17 cellular contexts compared by ENCODE assay signal in the genomic region with DNA sequence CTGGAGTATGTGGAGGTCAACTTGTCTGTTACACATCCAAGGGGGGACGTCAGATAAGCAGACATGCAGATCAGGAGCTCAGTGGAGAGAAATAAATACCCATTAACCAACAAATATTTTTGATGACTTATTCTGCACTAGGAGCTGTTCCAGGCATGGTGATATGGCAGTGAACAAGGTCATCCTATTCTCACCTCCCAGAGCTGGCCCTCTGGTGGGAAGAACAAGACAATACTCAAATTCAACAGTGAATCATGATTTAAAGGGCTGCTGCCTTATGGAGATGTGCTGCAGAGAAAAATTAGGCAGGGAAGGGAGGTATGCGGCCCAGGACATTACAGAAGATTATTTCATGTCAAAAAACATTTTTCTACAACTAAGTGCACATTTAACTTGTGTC. TPM values are rescaled to one million over a fixed set of nuclear protein-coding genes. Genes with fewer than 3 reads are reported as not detected.
A peak's percentile ranks its signal among the peaks of the same experiment; 100 is the strongest.
DNase-seq lines count a peak whose midpoint lies in the region; ATAC-seq, FAIRE-seq and TF ChIP-seq lines count a peak whose summit lies in the region.
"Had no signal": no experiment of that assay in that cellular context is flagged by ENCODE, and none has a peak within 500 bp of the region (broad histone marks: within the 10 kb centered on the region; RNA-seq: fewer than 3 reads in every experiment).

No MANE protein-coding gene starts in this region.

- H2AFZ ChIP-seq in HepG2 (ENCODE audit: low read length) (no peak overlapping the region), PC-9 (no peak overlapping the region)

- H3K4me2 ChIP-seq in HepG2 (ENCODE audit: low read depth, low read length) (no peak overlapping the region), PC-9 (no peak overlapping the region)

- CTCF ChIA-PET in HepG2 (lab: Yijun Ruan, JAX; ENCODE audit: low intra/inter-chr PET ratio, low total read pairs) (no interaction called here), PC-9 (lab: Charles Lee) (no interaction called here), A673 (lab: Charles Lee) (no interaction called here)

- H3K9me2 ChIP-seq in PC-9 (ENCODE audit: insufficient read depth), result no peaks in the 10 kb centered on the region

- no peak overlapping the region for H3K9ac ChIP-seq in HepG2 (ENCODE audit: insufficient read depth, low read depth, low read length)

- H3K9me3 ChIP-seq in HepG2 (ENCODE audit: low read length) (peaks cover 11% of the 10 kb centered on the region), right lobe of liver (no peaks in the 10 kb centered on the region), PC-9 (ENCODE audit: insufficient read depth, low read depth) (peaks cover 5% of the 10 kb centered on the region), lower lobe of right lung (no peaks in the 10 kb centered on the region), transverse colon (no peaks in the 10 kb centered on the region), A673 (ENCODE audit: low read depth, low read length, poor library complexity, severe bottlenecking) (no peaks in the 10 kb centered on the region)
- H3K9me3 ChIP-seq: vagina had no signal

- TF ChIP-seq RAD21 in HepG2 (CRISPR knock-in tag; IDR thresholded peaks at IDR 0.05), result no peak

- TF ChIP-seq POLR2A in HepG2 (IDR thresholded peaks at IDR 0.05; ENCODE audit: insufficient read depth in 1 of 2, low read depth in 2 of 2, low read length in 2 of 2) (no peak), right lobe of liver (IDR thresholded peaks at IDR 0.05) (no peak), transverse colon (IDR thresholded peaks at IDR 0.05) (no peak)

- intact Hi-C loops in HepG2 (cut with micrococcal nuclease; ENCODE audit: unreplicated experiment) (no loop called here), right lobe of liver (cut with DNase I) (no loop called here), PC-9 (cut with micrococcal nuclease; ENCODE audit: unreplicated experiment) (no loop called here), lower lobe of right lung (cut with DNase I) (no loop called here), transverse colon (cut with DNase I; ENCODE audit: low total_unique reads) (no loop called here), A673 (cut with micrococcal nuclease; ENCODE audit: unreplicated experiment) (no loop called here)

- BruUV-seq in HepG2 (replicated peaks; lab: Mats Ljungman, UMichigan) (no TSS peak), PC-9 (replicated peaks; lab: Mats Ljungman, UMichigan) (no TSS peak), A673 (replicated peaks; lab: Mats Ljungman, UMichigan) (no TSS peak)

- peaks cover 20% of the 10 kb centered on the region for H3F3A ChIP-seq in PC-9 (ENCODE audit: insufficient read depth, low read depth)

- TF ChIP-seq EP300 in HepG2 (IDR thresholded peaks at IDR 0.05; ENCODE audit: low read depth in 2 of 2, low read length in 2 of 2) (no peak), HepG2 (CRISPR knock-in tag; IDR thresholded peaks at IDR 0.05; ENCODE audit: borderline replicate concordance) (no peak), transverse colon (IDR thresholded peaks at IDR 0.05; ENCODE audit: low read depth) (no peak)

- H4K20me1 ChIP-seq in HepG2 (ENCODE audit: insufficient read depth, low read length), result no peaks in the 10 kb centered on the region
- no peaks in the 10 kb centered on the region; the same call in 1 of the 2 replicates for H4K20me1 ChIP-seq in PC-9 (ENCODE audit: insufficient read depth)

- no peak for TF ChIP-seq CTCF in HepG2 (CRISPR knock-in tag; IDR thresholded peaks at IDR 0.05)
- no peak for TF ChIP-seq CTCF in right lobe of liver (IDR thresholded peaks at IDR 0.05)
- TF ChIP-seq CTCF in PC-9 (conservative IDR thresholded peaks at IDR 0.05), result 0 out of 2 replicates have a peak, but pooled peaks have one; percentile 19
- TF ChIP-seq CTCF in epithelial cell of proximal tubule (conservative IDR thresholded peaks at IDR 0.05; ENCODE audit: low read depth, low read length), result peak; percentile 26
- no peak for TF ChIP-seq CTCF in lower lobe of right lung (IDR thresholded peaks at IDR 0.05)
- no peak for TF ChIP-seq CTCF in transverse colon (IDR thresholded peaks at IDR 0.05)
- no peak for TF ChIP-seq CTCF in A673 (conservative IDR thresholded peaks at IDR 0.05; ENCODE audit: low read depth, low read length)

- H3K4me1 ChIP-seq in HepG2 (ENCODE audit: insufficient read depth, low read length), result no peaks in the 10 kb centered on the region
- H3K4me1 ChIP-seq in right lobe of liver, result no peaks in the 10 kb centered on the region
- peaks cover 10% of the 10 kb centered on the region for H3K4me1 ChIP-seq in PC-9 (replicated peaks; ENCODE audit: insufficient read depth)
- peaks cover 7% of the 10 kb centered on the region for H3K4me1 ChIP-seq in lower lobe of right lung
- H3K4me1 ChIP-seq in transverse colon, result peaks cover 0 to 3% (median 0%) of the 10 kb centered on the region in 4 donors
- H3K4me1 ChIP-seq in A673 (ENCODE audit: insufficient read depth, low read length, poor library complexity, severe bottlenecking), result no peaks in the 10 kb centered on the region
- H3K4me1 ChIP-seq: vagina had no signal

- no peak overlapping the region for H3K27ac ChIP-seq in HepG2 (ENCODE audit: extremely low read length, insufficient read depth, low read length)
- H3K27ac ChIP-seq in right lobe of liver, result no peak overlapping the region
- no peak overlapping the region for H3K27ac ChIP-seq in PC-9
- no peak overlapping the region for H3K27ac ChIP-seq in lower lobe of right lung
- no peak overlapping the region for H3K27ac ChIP-seq in transverse colon
- H3K27ac ChIP-seq in A673 (ENCODE audit: low read depth, low read length, poor library complexity, severe bottlenecking), result no peak overlapping the region
- H3K27ac ChIP-seq: vagina had no signal

- DNase-seq in HepG2 (ENCODE audit: low spot score) (no peak), right lobe of liver (no peak), PC-9 (no peak), epithelial cell of proximal tubule (ENCODE audit: low read depth) (no peak), ureter (ENCODE audit: low spot score) (peak; percentile 12), lower lobe of right lung (no peak), transverse colon (no peak), A673 (ENCODE audit: low spot score) (no peak)
- DNase-seq: activated naive CD4-positive, alpha-beta T cell; DMS79; foreskin melanocyte; NCI-H2227 treated with DMSO at 0.1 percent for 48 hours; stimulated activated CD4-positive, alpha-beta T cell treated with anti-CD3 and anti-CD28 coated beads, Interleukin-2, amount 100 ng/mL, for 24 hours had no signal

- peak; percentile 35; the same call in 1 of the 3 replicates for ATAC-seq in HepG2
- no peak for ATAC-seq in right lobe of liver
- ATAC-seq in lower lobe of right lung, result no peak

- H3K36me3 ChIP-seq in HepG2 (replicated peaks in 1 of 2; ENCODE audit: control insufficient read depth in 1 of 2, insufficient read depth in 2 of 2, low read length in 2 of 2) (no peaks in the 10 kb centered on the region), right lobe of liver (no peaks in the 10 kb centered on the region), PC-9 (ENCODE audit: low read depth) (no peaks in the 10 kb centered on the region), lower lobe of right lung (no peaks in the 10 kb centered on the region), transverse colon (no peaks in the 10 kb centered on the region), A673 (ENCODE audit: insufficient read depth, low read length, poor library complexity, severe bottlenecking) (no peaks in the 10 kb centered on the region)
- H3K36me3 ChIP-seq: vagina had no signal

- H3K4me3 ChIP-seq in HepG2 (replicated peaks in 1 of 3; ENCODE audit: insufficient read depth in 1 of 3, low read depth in 2 of 3, low read length in 3 of 3), result no peak overlapping the region
- no peak overlapping the region for H3K4me3 ChIP-seq in right lobe of liver
- no peak overlapping the region for H3K4me3 ChIP-seq in PC-9
- H3K4me3 ChIP-seq in epithelial cell of proximal tubule (ENCODE audit: low read depth, low read length), result no peak overlapping the region
- H3K4me3 ChIP-seq in lower lobe of right lung, result no peak overlapping the region
- no peak overlapping the region for H3K4me3 ChIP-seq in transverse colon
- H3K4me3 ChIP-seq in A673 (ENCODE audit: low read depth, low read length, poor library complexity, severe bottlenecking), result no peak overlapping the region
- H3K4me3 ChIP-seq: vagina had no signal

- H3K79me2 ChIP-seq in HepG2 (ENCODE audit: insufficient read depth, low read length) (no peaks in the 10 kb centered on the region), PC-9 (ENCODE audit: low read depth) (no peaks in the 10 kb centered on the region)

- 0% methylated on average over 2 of the region's 2 CpGs for WGBS in HepG2 (ENCODE audit: low lambda C conversion rate)
- WGBS in right lobe of liver (ENCODE audit: insufficient coverage, low coverage, low lambda C conversion rate, missing lambda C conversion rate), result 67% methylated on average over 2 of the region's 2 CpGs
- 78 to 100% methylated on average over 2 of the region's 2 CpGs for WGBS in transverse colon (ENCODE audit: low coverage in 1 of 2), 2 donors

- in situ Hi-C loops in HepG2 (cut with HindIII; ENCODE audit: extremely low pct_ligation_motif_present, low pct_unique_long_range_greater_than_20kb), result no loop called here
- in situ Hi-C loops in transverse colon (cut with MboI; ENCODE audit: low pct_ligation_motif_present in 1 of 4, low pct_unique_long_range_greater_than_20kb in 1 of 4, low sequenced_read_pairs in 3 of 4), result no loop called here

- H3K27me3 ChIP-seq in HepG2 (ENCODE audit: control insufficient read depth in 1 of 2, insufficient read depth in 2 of 2, low read length in 2 of 2) (no peaks in the 10 kb centered on the region; a peak in 1 of 5 replicates), right lobe of liver (no peaks in the 10 kb centered on the region), PC-9 (ENCODE audit: insufficient read depth, low read depth) (no peaks in the 10 kb centered on the region), lower lobe of right lung (ENCODE audit: low read depth) (no peaks in the 10 kb centered on the region), transverse colon (no peaks in the 10 kb centered on the region), A673 (replicated peaks; ENCODE audit: insufficient read depth, low read depth, low read length, poor library complexity) (no peaks in the 10 kb centered on the region)
- H3K27me3 ChIP-seq: vagina had no signal

- no peak for FAIRE-seq in HepG2 (lab: Jason Lieb, UNC)
- FAIRE-seq: GM12892, islet of Langerhans had no signal

- POLR2A ChIA-PET in HepG2 (lab: Yijun Ruan, JAX) (no interaction called here), PC-9 (lab: Charles Lee; ENCODE audit: unreplicated experiment) (no interaction called here), A673 (lab: Charles Lee; ENCODE audit: low non-redundant PET) (no interaction called here)

RNA-seq across cellular contexts. Expression of a gene that starts 36.5 kb away (rescaled TPM):
- total RNA-seq in HepG2 (2016; rRNA removed; fragmentation: Illumina TruSeq; extraction: Trizol) (not detected in 2 replicates), right lobe of liver (10 to 100 TPM in 1 of 6 experiments, 1 to 10 TPM in 5; 3.0 to 10.9 (median 3.7) TPM), PC-9 (2021) (23.3 and 32.1 TPM in 2 replicates), epithelial cell of proximal tubule (15.7 and 16.9 TPM in 2 replicates), ureter (52.9 TPM), lower lobe of right lung (88.9 TPM), transverse colon (100 to 1,000 TPM in 1 of 4 donors, 10 to 100 TPM in 3; 32.2 to 534 (median 34.3) TPM), A673 (2021) (14.9 and 21.5 TPM in 2 replicates)
- total RNA-seq in HepG2 (2016; cell fraction: cytosol; rRNA removed; fragmentation: Illumina TruSeq; extraction: Trizol; ENCODE audit: low read depth), result not detected in 2 replicates
- total RNA-seq in HepG2 (2016; cell fraction: insoluble cytoplasmic fraction; rRNA removed; fragmentation: Illumina TruSeq; extraction: Trizol), result not detected in 2 replicates
- not detected in 2 replicates for total RNA-seq in HepG2 (2016; cell fraction: membrane; rRNA removed; fragmentation: Illumina TruSeq; extraction: Trizol)
- not detected in 2 replicates for total RNA-seq in HepG2 (2016; cell fraction: nucleus; rRNA removed; fragmentation: Illumina TruSeq; extraction: Trizol)
- not detected in 2 replicates for polyA plus RNA-seq in HepG2 (2011; rRNA removed)
- polyA plus RNA-seq in HepG2 (2011; cell fraction: cytosol; rRNA removed), result not detected in 2 replicates
- not detected in 2 replicates for polyA plus RNA-seq in HepG2 (2011; cell fraction: nucleus; rRNA removed)
- polyA plus RNA-seq in HepG2 (2012), result not detected in 2 replicates
- polyA plus RNA-seq in HepG2 (2016; cell fraction: cytosol; fragmentation: Illumina TruSeq; extraction: Trizol; ENCODE audit: low read depth), result not detected in 2 replicates
- polyA plus RNA-seq in HepG2 (2016; cell fraction: insoluble cytoplasmic fraction; fragmentation: Illumina TruSeq; extraction: Trizol; ENCODE audit: low read depth), result not detected in 2 replicates
- polyA plus RNA-seq in HepG2 (2016; cell fraction: membrane; fragmentation: Illumina TruSeq; extraction: Trizol; ENCODE audit: low read depth), result not detected in 2 replicates
- polyA plus RNA-seq in HepG2 (2016; cell fraction: nucleus; fragmentation: Illumina TruSeq; extraction: Trizol; ENCODE audit: insufficient read depth, low read depth), result not detected in 2 replicates
- polyA minus RNA-seq in HepG2 (2011; rRNA and poly(A)+ RNA removed; ENCODE audit: low replicate concordance), result 0.02 TPM in 1 of 2 replicates, not detected in the other
- not detected in 2 replicates for polyA minus RNA-seq in HepG2 (2011; cell fraction: cytosol; rRNA and poly(A)+ RNA removed)
- not detected in 2 replicates for polyA minus RNA-seq in HepG2 (2011; cell fraction: nucleus; rRNA and poly(A)+ RNA removed)
- total RNA-seq: RPMI7951 had no signal

Comparison
In these comparisons a context has a peak if more than half of its experiments do, and no peak if none do; other contexts are left out.
1. CTCF ChIP-seq: peak in PC-9 (single experiment) and epithelial cell of proximal tubule (single experiment); none in HepG2 (single experiment), right lobe of liver (0 of 4), lower lobe of right lung (single experiment), transverse colon (0 of 5) and A673 (single experiment).